ENCODE assay signal across 21 cellular contexts in genomic region chr2:241671457-241672240, GRCh38.
"Had no signal": no experiment of that assay in that cellular context is flagged by ENCODE, and none has a peak within 500 bp of the region (broad histone marks: within the 10 kb centered on the region; RNA-seq: fewer than 3 reads in every experiment).

No MANE protein-coding gene starts in this region.

- H3K27me3 ChIP-seq: ascending aorta, body of pancreas, Peyer's patch had no signal

- H3K4me3 Mint-ChIP-seq: activated CD4-positive, alpha-beta memory T cell treated with anti-CD3 and anti-CD28 coated beads for 36 hours; activated CD4-positive, alpha-beta T cell treated with anti-CD3 and anti-CD28 coated beads, Interleukin-2, amount 10 ng/mL, durations not matched to agents 7 days and 5 days; activated naive CD4-positive, alpha-beta T cell treated with anti-CD3 and anti-CD28 coated beads, Interleukin-2, amount 50 U/mL, for 24 hours; central memory CD8-positive, alpha-beta T cell; T-helper 17 cell had no signal

- H3K9me3 Mint-ChIP-seq: activated CD4-positive, alpha-beta memory T cell treated with anti-CD3 and anti-CD28 coated beads for 36 hours; activated CD4-positive, alpha-beta T cell treated with anti-CD3 and anti-CD28 coated beads, Interleukin-2, amount 10 ng/mL, durations not matched to agents 7 days and 5 days; activated naive CD4-positive, alpha-beta T cell treated with anti-CD3 and anti-CD28 coated beads, Interleukin-2, amount 50 U/mL, for 24 hours; central memory CD8-positive, alpha-beta T cell had no signal

- H3K4me1 Mint-ChIP-seq: activated naive CD4-positive, alpha-beta T cell treated with anti-CD3 and anti-CD28 coated beads, Interleukin-2, amount 50 U/mL, for 24 hours; central memory CD8-positive, alpha-beta T cell had no signal

- H3K27ac Mint-ChIP-seq: activated CD4-positive, alpha-beta memory T cell treated with anti-CD3 and anti-CD28 coated beads for 36 hours; activated CD4-positive, alpha-beta T cell treated with anti-CD3 and anti-CD28 coated beads, Interleukin-2, amount 10 ng/mL, durations not matched to agents 7 days and 5 days; activated naive CD4-positive, alpha-beta T cell treated with anti-CD3 and anti-CD28 coated beads, Interleukin-2, amount 50 U/mL, for 24 hours had no signal

- DNase-seq: activated CD4-positive, alpha-beta memory T cell treated with anti-CD3 and anti-CD28 coated beads for 36 hours; activated CD4-positive, alpha-beta T cell treated with anti-CD3 and anti-CD28 coated beads, Interleukin-2, amount 10 ng/mL, durations not matched to agents 7 days and 5 days; activated CD4-positive, CD25-positive, alpha-beta regulatory T cell; activated naive CD4-positive, alpha-beta T cell; activated T-cell treated with anti-CD3 and anti-CD28 coated beads for 4 hours; amniotic stem cell; body of pancreas; KBM-7; NCI-H1048; NCI-H146; NCI-H187 treated with DMSO at 0.1 percent for 48 hours; NCI-H2081 treated with DMSO at 0.1 percent for 48 hours; NCI-H446; NCI-H524; Peyer's patch; SHP77 treated with DMSO at 0.1 percent for 48 hours; T-helper 17 cell; T-helper 9 cell had no signal

- H3K27ac ChIP-seq: ascending aorta, body of pancreas, Peyer's patch had no signal

- H3K4me1 ChIP-seq: ascending aorta, body of pancreas, Peyer's patch had no signal

- H3K9me3 ChIP-seq: ascending aorta, body of pancreas, Peyer's patch had no signal

- H3K4me3 ChIP-seq: ascending aorta, body of pancreas, Peyer's patch had no signal

- H3K27me3 Mint-ChIP-seq: activated CD4-positive, alpha-beta memory T cell treated with anti-CD3 and anti-CD28 coated beads for 36 hours; activated CD4-positive, alpha-beta T cell treated with anti-CD3 and anti-CD28 coated beads, Interleukin-2, amount 10 ng/mL, durations not matched to agents 7 days and 5 days; activated naive CD4-positive, alpha-beta T cell treated with anti-CD3 and anti-CD28 coated beads, Interleukin-2, amount 50 U/mL, for 24 hours; central memory CD8-positive, alpha-beta T cell; T-helper 17 cell had no signal

- ATAC-seq: body of pancreas, T-helper 17 cell had no signal
